ENCODE assay signal across 35 cellular contexts in genomic region chr10:132840698-132841097, GRCh38. TPM values are rescaled to one million over a fixed set of nuclear protein-coding genes. Genes with fewer than 3 reads are reported as not detected.
"Had no signal": no experiment of that assay in that cellular context is flagged by ENCODE, and none has a peak within 500 bp of the region (broad histone marks: within the 10 kb centered on the region; RNA-seq: fewer than 3 reads in every experiment).

No MANE protein-coding gene starts in this region.

- H3K27me3 Mint-ChIP-seq: activated CD4-positive, alpha-beta T cell treated with anti-CD3 and anti-CD28 coated beads, Interleukin-2, amount 10 ng/mL, durations not matched to agents 24 days and 14 days; activated CD8-positive, alpha-beta memory T cell treated with anti-CD3 and anti-CD28 coated beads, Interleukin-2, amount 10 ng/mL, durations not matched to agents 7 days and 5 days; activated naive CD8-positive, alpha-beta T cell treated with anti-CD3 and anti-CD28 coated beads, Interleukin-2, amount 50 U/mL, for 24 hours had no signal

- H3K4me3 ChIP-seq: adrenal gland, ascending aorta, esophagus muscularis mucosa, gastrocnemius medialis had no signal

- H3K9me3 ChIP-seq: gastrocnemius medialis had no signal

- H3K27ac ChIP-seq: adrenal gland, ascending aorta, esophagus muscularis mucosa, foreskin keratinocyte, gastrocnemius medialis had no signal

- H3K36me3 ChIP-seq: adrenal gland, ascending aorta, esophagus muscularis mucosa, gastrocnemius medialis had no signal

- ATAC-seq: activated CD4-positive, alpha-beta T cell treated with anti-CD3 and anti-CD28 coated beads for 36 hours; activated CD8-positive, alpha-beta memory T cell treated with anti-CD3 and anti-CD28 coated beads, Interleukin-2, amount 10 ng/mL, durations not matched to agents 7 days and 5 days; activated CD8-positive, alpha-beta T cell treated with anti-CD3 and anti-CD28 coated beads, Interleukin-2, amount 10 ng/mL, durations not matched to agents 7 days and 5 days; activated naive CD8-positive, alpha-beta T cell treated with anti-CD3 and anti-CD28 coated beads, Interleukin-2, amount 50 U/mL, for 24 hours; effector memory CD8-positive, alpha-beta T cell; foreskin keratinocyte; gastrocnemius medialis had no signal

- H3K27me3 ChIP-seq: ascending aorta, foreskin keratinocyte had no signal

- H3K27ac Mint-ChIP-seq: activated CD4-positive, alpha-beta memory T cell treated with anti-CD3 and anti-CD28 coated beads for 36 hours; activated CD4-positive, alpha-beta T cell treated with anti-CD3 and anti-CD28 coated beads for 36 hours; activated CD4-positive, alpha-beta T cell treated with anti-CD3 and anti-CD28 coated beads, Interleukin-2, amount 10 ng/mL, durations not matched to agents 24 days and 14 days; activated CD8-positive, alpha-beta memory T cell treated with anti-CD3 and anti-CD28 coated beads, Interleukin-2, amount 10 ng/mL, durations not matched to agents 7 days and 5 days; activated CD8-positive, alpha-beta T cell treated with anti-CD3 and anti-CD28 coated beads, Interleukin-2, amount 10 ng/mL, durations not matched to agents 7 days and 5 days; activated naive CD4-positive, alpha-beta T cell treated with anti-CD3 and anti-CD28 coated beads for 36 hours; activated naive CD4-positive, alpha-beta T cell treated with anti-CD3 and anti-CD28 coated beads, Interleukin-2, amount 50 U/mL, for 24 hours; activated naive CD8-positive, alpha-beta T cell treated with anti-CD3 and anti-CD28 coated beads for 36 hours; activated naive CD8-positive, alpha-beta T cell treated with anti-CD3 and anti-CD28 coated beads, Interleukin-2, amount 50 U/mL, for 24 hours; activated T-helper 1 cell treated with anti-CD3 and anti-CD28 coated beads, Interleukin-12 subunit alpha, Interleukin-12 subunit beta, Interleukin-2, Interleukin-4 antibody, amounts not matched to agents 30 ng/mL and 10 ng/mL and 1 ng/mL, durations not matched to agents 14 hours and 24 hours and 36 hours; activated T-helper 2 cell treated with anti-CD3 and anti-CD28 coated beads, Interferon-gamma antibody, Interleukin-2, Interleukin-4, amounts not matched to agents 10 μg/mL and 5 μg/mL and 100 μg/mL, durations not matched to agents 14 hours and 24 hours and 36 hours; brain; effector memory CD8-positive, alpha-beta T cell had no signal

- H3K4me1 Mint-ChIP-seq: activated CD4-positive, alpha-beta T cell treated with anti-CD3 and anti-CD28 coated beads for 36 hours; activated CD4-positive, alpha-beta T cell treated with anti-CD3 and anti-CD28 coated beads, Interleukin-2, amount 10 ng/mL, durations not matched to agents 24 days and 14 days; activated CD8-positive, alpha-beta memory T cell treated with anti-CD3 and anti-CD28 coated beads, Interleukin-2, amount 10 ng/mL, durations not matched to agents 7 days and 5 days; activated naive CD8-positive, alpha-beta T cell treated with anti-CD3 and anti-CD28 coated beads, Interleukin-2, amount 50 U/mL, for 24 hours had no signal

- H3K4me1 ChIP-seq: adrenal gland, ascending aorta, foreskin keratinocyte, gastrocnemius medialis had no signal

- DNase-seq: activated CD4-positive, alpha-beta memory T cell treated with anti-CD3 and anti-CD28 coated beads for 36 hours; activated CD4-positive, alpha-beta T cell treated with anti-CD3 and anti-CD28 coated beads for 36 hours; activated CD4-positive, alpha-beta T cell treated with anti-CD3 and anti-CD28 coated beads, Interleukin-2, amount 10 ng/mL, durations not matched to agents 24 days and 14 days; activated CD4-positive, CD25-positive, alpha-beta regulatory T cell; activated CD4-positive, CD25-positive, alpha-beta regulatory T cell treated with anti-CD3 and anti-CD28 coated beads, Interleukin-2, amount 50 U/mL, for 72 hours; activated CD8-positive, alpha-beta memory T cell treated with anti-CD3 and anti-CD28 coated beads, Interleukin-2, amount 10 ng/mL, durations not matched to agents 7 days and 5 days; activated CD8-positive, alpha-beta memory T cell treated with anti-CD3 and anti-CD28 coated beads, Interleukin-2, amount 50 U/mL, for 4 hours; activated CD8-positive, alpha-beta T cell treated with anti-CD3 and anti-CD28 coated beads, Interleukin-2, amount 10 ng/mL, durations not matched to agents 7 days and 5 days; activated effector memory CD4-positive, alpha-beta T cell treated with anti-CD3 and anti-CD28 coated beads, Interleukin-2, amount 50 U/mL, for 16 hours; activated naive CD4-positive, alpha-beta T cell treated with anti-CD3 and anti-CD28 coated beads for 36 hours; activated naive CD8-positive, alpha-beta T cell treated with anti-CD3 and anti-CD28 coated beads for 36 hours; activated naive CD8-positive, alpha-beta T cell treated with anti-CD3 and anti-CD28 coated beads, Interleukin-2, amount 50 U/mL, for 24 hours; activated T-cell treated with anti-CD3 and anti-CD28 coated beads, Interleukin-2, amount 50 U/mL, for 1 hour; activated T-cell treated with anti-CD3 and anti-CD28 coated beads, Interleukin-2, amount 50 U/mL, for 48 hours; adrenal gland; amygdala; caudate nucleus; cortex of kidney; dermis blood vessel endothelial cell; effector CD4-positive, alpha-beta T cell; effector memory CD8-positive, alpha-beta T cell; erythroblast; foreskin keratinocyte; gastrocnemius medialis; T-helper 2 cell had no signal

- H3K4me3 Mint-ChIP-seq: activated CD4-positive, alpha-beta memory T cell treated with anti-CD3 and anti-CD28 coated beads for 36 hours; activated CD4-positive, alpha-beta T cell treated with anti-CD3 and anti-CD28 coated beads for 36 hours; activated CD4-positive, alpha-beta T cell treated with anti-CD3 and anti-CD28 coated beads, Interleukin-2, amount 10 ng/mL, durations not matched to agents 24 days and 14 days; activated CD8-positive, alpha-beta memory T cell treated with anti-CD3 and anti-CD28 coated beads, Interleukin-2, amount 10 ng/mL, durations not matched to agents 7 days and 5 days; activated CD8-positive, alpha-beta T cell treated with anti-CD3 and anti-CD28 coated beads, Interleukin-2, amount 10 ng/mL, durations not matched to agents 7 days and 5 days; activated naive CD4-positive, alpha-beta T cell treated with anti-CD3 and anti-CD28 coated beads for 36 hours; activated naive CD4-positive, alpha-beta T cell treated with anti-CD3 and anti-CD28 coated beads, Interleukin-2, amount 50 U/mL, for 24 hours; activated naive CD8-positive, alpha-beta T cell treated with anti-CD3 and anti-CD28 coated beads for 36 hours; activated naive CD8-positive, alpha-beta T cell treated with anti-CD3 and anti-CD28 coated beads, Interleukin-2, amount 50 U/mL, for 24 hours; activated T-helper 1 cell treated with anti-CD3 and anti-CD28 coated beads, Interleukin-12 subunit alpha, Interleukin-12 subunit beta, Interleukin-2, Interleukin-4 antibody, amounts not matched to agents 30 ng/mL and 10 ng/mL and 1 ng/mL, durations not matched to agents 14 hours and 24 hours and 36 hours; brain; effector memory CD8-positive, alpha-beta T cell had no signal

- H3K36me3 Mint-ChIP-seq: activated CD8-positive, alpha-beta memory T cell treated with anti-CD3 and anti-CD28 coated beads, Interleukin-2, amount 10 ng/mL, durations not matched to agents 7 days and 5 days; activated naive CD8-positive, alpha-beta T cell treated with anti-CD3 and anti-CD28 coated beads for 36 hours; brain had no signal

RNA-seq across cellular contexts. Expression of gene NKX6-2, which starts 54.8 kb away (rescaled TPM):
- total RNA-seq: activated CD4-positive, alpha-beta memory T cell treated with anti-CD3 and anti-CD28 coated beads for 36 hours; activated CD4-positive, alpha-beta T cell treated with anti-CD3 and anti-CD28 coated beads for 36 hours; activated CD4-positive, alpha-beta T cell treated with anti-CD3 and anti-CD28 coated beads, Interleukin-2, amount 10 ng/mL, durations not matched to agents 24 days and 14 days; activated CD8-positive, alpha-beta memory T cell treated with anti-CD3 and anti-CD28 coated beads for 36 hours; activated CD8-positive, alpha-beta memory T cell treated with anti-CD3 and anti-CD28 coated beads, Interleukin-2, amount 10 ng/mL, durations not matched to agents 7 days and 5 days; activated CD8-positive, alpha-beta T cell treated with anti-CD3 and anti-CD28 coated beads, Interleukin-2, amount 10 ng/mL, durations not matched to agents 7 days and 5 days; activated naive CD4-positive, alpha-beta T cell treated with anti-CD3 and anti-CD28 coated beads for 36 hours; activated naive CD8-positive, alpha-beta T cell treated with anti-CD3 and anti-CD28 coated beads for 36 hours; activated T-helper 1 cell treated with anti-CD3 and anti-CD28 coated beads, Interleukin-12 subunit alpha, Interleukin-12 subunit beta, Interleukin-2, Interleukin-4 antibody, amounts not matched to agents 30 ng/mL and 10 ng/mL and 1 ng/mL, durations not matched to agents 14 hours and 24 hours and 36 hours; activated T-helper 2 cell treated with anti-CD3 and anti-CD28 coated beads, Interferon-gamma antibody, Interleukin-2, Interleukin-4, amounts not matched to agents 10 μg/mL and 5 μg/mL and 100 μg/mL, durations not matched to agents 14 hours and 24 hours and 36 hours; adrenal gland; ascending aorta; bronchial epithelial cell; chondrocyte; dermis blood vessel endothelial cell; esophagus muscularis mucosa; foreskin keratinocyte; T-helper 1 cell treated with Interleukin-12 subunit alpha and Interleukin-12 subunit beta and Interleukin-4 antibody, amounts not matched to agents 30 ng/mL and 1 ng/mL, for 36 hours had no signal
- polyA plus RNA-seq: foreskin keratinocyte had no signal
